Comparison of ENCODE assay signal across 8 cellular contexts in genomic region chr1:92485374-92486250, GRCh38.
DNase-seq lines count a peak whose midpoint lies in the region; ATAC-seq and TF ChIP-seq lines count a peak whose summit lies in the region.

No MANE protein-coding gene starts in this region.

- no peaks in the 10 kb centered on the region for H3K36me3 ChIP-seq in WERI-Rb-1

- TF ChIP-seq CTCF in WERI-Rb-1 (IDR thresholded peaks at IDR 0.05; ENCODE audit: low read depth, low read length): peak; percentile 63

- H3K4me3 ChIP-seq in WERI-Rb-1 (ENCODE audit: low read depth, low read length): peak overlapping the region; percentile 72

- peaks cover 51% of the 10 kb centered on the region for H3K27me3 ChIP-seq in WERI-Rb-1 (ENCODE audit: insufficient read depth, low read depth, severe bottlenecking)

- peak; percentile 59 for TF ChIP-seq POLR2A in GM15510 (IDR thresholded peaks at IDR 0.05; ENCODE audit: borderline replicate concordance, extremely low read depth, insufficient read length)

- DNase-seq in NCI-H1105 (lab: John Stamatoyannopoulos, UW) (peak; percentile 74), WERI-Rb-1 (peak; percentile 71), memory B cell (ENCODE audit: low spot score in 2 of 2) (peak; percentile 58 to 60), dedifferentiated amniotic fluid mesenchymal stem cell (ENCODE audit: extremely low spot score) (no peak)
- DNase-seq in central memory CD4-positive, alpha-beta T cell: peak; percentile 71
- DNase-seq in stimulated activated CD8-positive, alpha-beta memory T cell treated with anti-CD3 and anti-CD28 coated beads, Interleukin-2, amount 100 ng/mL, for 48 hours (ENCODE audit: low read depth in 2 of 2): peak; percentile 84 to 85

- ATAC-seq in HG02610 (IDR thresholded peaks at IDR 0.05; ENCODE audit: unreplicated experiment) (peak; percentile 49), memory B cell (ENCODE audit: low read depth) (peak; percentile 71)

- H3K9me3 Mint-ChIP-seq in memory B cell: no peaks in the 10 kb centered on the region

- peaks cover 25% of the 10 kb centered on the region for H3K4me1 Mint-ChIP-seq in memory B cell

- H3K4me3 Mint-ChIP-seq in memory B cell: peak overlapping the region; percentile 92

- H3K36me3 Mint-ChIP-seq in memory B cell: no peaks in the 10 kb centered on the region

- H3K27ac Mint-ChIP-seq in memory B cell: no peak overlapping the region

- H3K27me3 Mint-ChIP-seq in memory B cell: peaks cover 28% of the 10 kb centered on the region

- no peak overlapping the region for H3K27ac ChIP-seq in WERI-Rb-1

- H3K9me3 ChIP-seq in WERI-Rb-1 (ENCODE audit: severe bottlenecking): peaks cover 9% of the 10 kb centered on the region
